14 cellular contexts compared by ENCODE assay signal in genomic region chr3:160641675-160642330, GRCh38. TPM values are rescaled to one million over a fixed set of nuclear protein-coding genes. Genes with fewer than 3 reads are reported as not detected.
A peak's percentile ranks its signal among the peaks of the same experiment; 100 is the strongest.
DNase-seq lines count a peak whose midpoint lies in the region; ATAC-seq and TF ChIP-seq lines count a peak whose summit lies in the region.
"Had no signal": no experiment of that assay in that cellular context is flagged by ENCODE, and none has a peak within 500 bp of the region (broad histone marks: within the 10 kb centered on the region; RNA-seq: fewer than 3 reads in every experiment).

No MANE protein-coding gene starts in this region.

- DNase-seq in cardiac muscle cell (ENCODE audit: low read depth in 1 of 2, low spot score in 1 of 2) (peak; percentile 7 to 77), Right ventricle myocardium inferior (ENCODE audit: missing footprints) (no peak), adipocyte (ENCODE audit: low read depth) (no peak), fibroblast of the aortic adventitia (ENCODE audit: low read depth) (peak; percentile 75), uterus (peak in 1 of 2 donors; percentile 42), DMS53 (lab: John Stamatoyannopoulos, UW) (no peak)
- DNase-seq in activated T-cell treated with anti-CD3 and anti-CD28 coated beads, Interleukin-2, amount 50 U/mL, for 1 hour: no peak
- DNase-seq: ACHN, NCI-H69, ovary, upper lobe of right lung had no signal

- intact Hi-C loops in Right ventricle myocardium inferior (cut with DNase I) (no loop called here), uterus (cut with DNase I; ENCODE audit: low total_unique reads) (no loop called here)

- H3K4me1 ChIP-seq in cardiac muscle cell (ENCODE audit: low read depth) (no peaks in the 10 kb centered on the region), adipocyte (ENCODE audit: control insufficient read depth, insufficient read depth, low read length) (peaks cover 9% of the 10 kb centered on the region), uterus (no peaks in the 10 kb centered on the region)
- H3K4me1 ChIP-seq: upper lobe of right lung had no signal

- no peak for TF ChIP-seq POLR2A in uterus (IDR thresholded peaks at IDR 0.05)

- H3K36me3 ChIP-seq in cardiac muscle cell (no peaks in the 10 kb centered on the region), adipocyte (ENCODE audit: control insufficient read depth, insufficient read depth, low read length, severe bottlenecking) (no peaks in the 10 kb centered on the region), uterus (no peaks in the 10 kb centered on the region)
- H3K36me3 ChIP-seq: ovary, upper lobe of right lung had no signal

- no peaks in the 10 kb centered on the region for H3K27me3 ChIP-seq in cardiac muscle cell
- no peaks in the 10 kb centered on the region for H3K27me3 ChIP-seq in adipocyte (replicated peaks; ENCODE audit: control insufficient read depth, insufficient read depth, low read length)
- no peaks in the 10 kb centered on the region for H3K27me3 ChIP-seq in uterus
- H3K27me3 ChIP-seq: ovary, upper lobe of right lung had no signal

- TF ChIP-seq CTCF in cardiac muscle cell (IDR thresholded peaks at IDR 0.05; ENCODE audit: low read depth, low read length) (no peak), fibroblast of the aortic adventitia (IDR thresholded peaks at IDR 0.05; ENCODE audit: insufficient read depth, low read length) (no peak), uterus (IDR thresholded peaks at IDR 0.05) (no peak)

- no peaks in the 10 kb centered on the region for H3K9me3 ChIP-seq in cardiac muscle cell (ENCODE audit: low read depth)
- no peaks in the 10 kb centered on the region for H3K9me3 ChIP-seq in adipocyte (ENCODE audit: control insufficient read depth, low read length)
- no peaks in the 10 kb centered on the region for H3K9me3 ChIP-seq in uterus
- H3K9me3 ChIP-seq: ovary, upper lobe of right lung had no signal

- H3K27ac ChIP-seq in cardiac muscle cell: no peak overlapping the region
- H3K27ac ChIP-seq in uterus: peak overlapping the region; percentile 41 to 70
- H3K27ac ChIP-seq: ovary, upper lobe of right lung, VCaP had no signal

- H3K4me3 ChIP-seq in cardiac muscle cell (no peak overlapping the region), adipocyte (ENCODE audit: low read length) (no peak overlapping the region), fibroblast of the aortic adventitia (ENCODE audit: low read depth, low read length) (no peak overlapping the region), uterus (no peak overlapping the region)
- H3K4me3 ChIP-seq: ovary, upper lobe of right lung had no signal

- ATAC-seq in Right ventricle myocardium inferior: no peak
- no peak for ATAC-seq in HG03045 (IDR thresholded peaks at IDR 0.05; ENCODE audit: unreplicated experiment)
- ATAC-seq: upper lobe of right lung had no signal

- H3K9ac ChIP-seq in adipocyte (ENCODE audit: low read length): peak overlapping the region; percentile 15

RNA-seq across cellular contexts. Expression of gene ARL14, which starts 35.2 kb away (rescaled TPM):
- total RNA-seq in cardiac muscle cell (not detected in 2 replicates), Right ventricle myocardium inferior (not detected), fibroblast of the aortic adventitia (ENCODE audit: low replicate concordance) (not detected in 2 replicates), uterus (not detected)
- polyA plus RNA-seq in cardiac muscle cell: not detected in 2 replicates
- total RNA-seq: mesenteric fat pad, ovary, upper lobe of right lung had no signal
- polyA plus RNA-seq: ovary had no signal

Comparison
In these comparisons a context has a peak if more than half of its experiments do, and no peak if none do; other contexts are left out.
1. DNase-seq: peak in cardiac muscle cell (2 of 2) and fibroblast of the aortic adventitia (single experiment); none in Right ventricle myocardium inferior (single experiment), adipocyte (single experiment), DMS53 (single experiment) and activated T-cell treated with anti-CD3 and anti-CD28 coated beads, Interleukin-2, amount 50 U/mL, for 1 hour (single experiment).